1 cellular context compared by ENCODE assay signal in genomic region chr2:222722327-222722946, GRCh38.
TF ChIP-seq lines count a peak whose summit lies in the region.

No MANE protein-coding gene starts in this region.

TF ChIP-seq in SK-N-SH, 30 proteins besides CTCF, POLR2A, EP300 and RAD21 (continued from another document):
- TF ChIP-seq REST (IDR thresholded peaks at IDR 0.05; ENCODE audit: low read depth, low read length) (no peak), GATA2 (CRISPR knock-in tag; IDR thresholded peaks at IDR 0.05) (no peak), RFX5 (IDR thresholded peaks at IDR 0.05; ENCODE audit: low read length) (no peak), USF1 (IDR thresholded peaks at IDR 0.05; ENCODE audit: borderline replicate concordance, low read depth) (no peak), USF2 (IDR thresholded peaks at IDR 0.05; ENCODE audit: borderline replicate concordance, low read depth, low read length) (no peak), ELF1 (IDR thresholded peaks at IDR 0.05) (no peak), IRF3 (IDR thresholded peaks at IDR 0.05; ENCODE audit: low read depth, low read length) (no peak), RXRA (IDR thresholded peaks at IDR 0.05; ENCODE audit: borderline replicate concordance, low read depth) (no peak), TCF12 (IDR thresholded peaks at IDR 0.05) (peak; percentile 67)
